In the genomic region with DNA sequence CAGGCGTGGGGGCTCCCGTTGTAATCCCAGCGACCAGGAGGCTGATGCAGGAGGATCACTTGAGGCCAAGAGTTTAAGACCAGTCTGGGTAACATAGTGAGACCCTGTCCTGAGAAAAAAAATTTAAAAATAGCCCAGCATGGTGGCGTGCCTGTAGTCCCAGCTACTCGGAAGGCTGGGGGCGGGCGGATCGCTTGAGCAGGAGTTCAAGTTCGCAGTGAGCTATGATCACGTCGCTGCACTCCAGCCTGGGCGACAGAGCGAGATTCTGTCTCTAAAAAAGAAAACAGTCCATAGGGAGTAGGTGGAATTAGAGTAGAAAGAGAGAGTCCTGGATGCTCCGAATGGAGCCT, we compare ENCODE assay signal across 8 cellular contexts.
DNase-seq lines count a peak whose midpoint lies in the region; ATAC-seq lines count a peak whose summit lies in the region.

No MANE protein-coding gene starts in this region.

- H3K36me3 Mint-ChIP-seq in stimulated activated effector memory CD8-positive, alpha-beta T cell treated with anti-CD3 and anti-CD28 coated beads, Interleukin-12 subunit alpha, Interleukin-12 subunit beta, amount 100 ng/mL, for 72 hours: no peaks in the 10 kb centered on the region

- DNase-seq in activated T-helper 9 cell treated with anti-CD3 and anti-CD28 coated beads, Interleukin-2, amount 50 U/mL, for 16 hours (ENCODE audit: low read depth): peak; percentile 2
- DNase-seq in iPS DF 6.9 (ENCODE audit: low read depth, low spot score) (no peak), GM03348 (ENCODE audit: low spot score) (no peak), HCEC 1CT (no peak), NAMALWA (ENCODE audit: low spot score) (no peak)
- DNase-seq in stimulated activated effector memory CD8-positive, alpha-beta T cell treated with anti-CD3 and anti-CD28 coated beads, Interleukin-12 subunit alpha, Interleukin-12 subunit beta, amount 100 ng/mL, for 72 hours (ENCODE audit: low spot score in 2 of 2): no peak

- peaks cover 21% of the 10 kb centered on the region for H3K4me1 Mint-ChIP-seq in stimulated activated effector memory CD8-positive, alpha-beta T cell treated with anti-CD3 and anti-CD28 coated beads, Interleukin-12 subunit alpha, Interleukin-12 subunit beta, amount 100 ng/mL, for 72 hours

- no peaks in the 10 kb centered on the region for H3K36me3 ChIP-seq in iPS DF 6.9 (ENCODE audit: control insufficient read depth, insufficient read depth, low read length)

- ATAC-seq in HG03354 (IDR thresholded peaks at IDR 0.05; ENCODE audit: poor library complexity, severe bottlenecking, unreplicated experiment) (peak; percentile 2), HG03460 (IDR thresholded peaks at IDR 0.05; ENCODE audit: unreplicated experiment) (no peak)
- no peak for ATAC-seq in stimulated activated effector memory CD8-positive, alpha-beta T cell treated with anti-CD3 and anti-CD28 coated beads, Interleukin-12 subunit alpha, Interleukin-12 subunit beta, amount 100 ng/mL, for 72 hours

- peak overlapping the region; percentile 99; the same call in 1 of the 2 replicates for H3K4me3 ChIP-seq in iPS DF 6.9 (ENCODE audit: low read length)

- H3K27ac ChIP-seq in iPS DF 6.9 (ENCODE audit: low read length): no peak overlapping the region

- H3K4me3 Mint-ChIP-seq in stimulated activated effector memory CD8-positive, alpha-beta T cell treated with anti-CD3 and anti-CD28 coated beads, Interleukin-12 subunit alpha, Interleukin-12 subunit beta, amount 100 ng/mL, for 72 hours: peak overlapping the region; percentile 96

- no peaks in the 10 kb centered on the region for H3K9me3 ChIP-seq in iPS DF 6.9 (ENCODE audit: control insufficient read depth, insufficient read depth, low read length)

- no peaks in the 10 kb centered on the region for H3K9me3 Mint-ChIP-seq in stimulated activated effector memory CD8-positive, alpha-beta T cell treated with anti-CD3 and anti-CD28 coated beads, Interleukin-12 subunit alpha, Interleukin-12 subunit beta, amount 100 ng/mL, for 72 hours

- no CpG with 5 or more reads among the region's 14 CpGs for WGBS in iPS DF 6.9 (ENCODE audit: insufficient coverage, insufficient read length)

- H3K4me1 ChIP-seq in iPS DF 6.9 (ENCODE audit: control insufficient read depth, insufficient read depth, low read length): 0 out of 2 replicates have a peak, but pooled peaks cover 2% of the 10 kb centered on the region

- H3K27me3 ChIP-seq in iPS DF 6.9 (ENCODE audit: control insufficient read depth, insufficient read depth, low read length): no peaks in the 10 kb centered on the region

- peak overlapping the region; percentile 95 for H3K27ac Mint-ChIP-seq in stimulated activated effector memory CD8-positive, alpha-beta T cell treated with anti-CD3 and anti-CD28 coated beads, Interleukin-12 subunit alpha, Interleukin-12 subunit beta, amount 100 ng/mL, for 72 hours
